8 cellular contexts compared by ENCODE assay signal in genomic region chr19:29645911-29646310, GRCh38. TPM values are rescaled to one million over a fixed set of nuclear protein-coding genes. Genes with fewer than 3 reads are reported as not detected.
DNase-seq lines count a peak whose midpoint lies in the region; ATAC-seq and TF ChIP-seq lines count a peak whose summit lies in the region.

No MANE protein-coding gene starts in this region.

- H2AFZ ChIP-seq in PC-3 (ENCODE audit: low read length) = peak overlapping the region; percentile 46; the same call in 1 of the 2 replicates
- H2AFZ ChIP-seq in osteoblast (ENCODE audit: low read length) = no peak overlapping the region

- no peak overlapping the region for H3K27ac ChIP-seq in PC-3 (ENCODE audit: low read length)
- H3K27ac ChIP-seq in osteoblast (ENCODE audit: low read depth, low read length) = no peak overlapping the region

- H3K4me3 ChIP-seq in PC-3 (ENCODE audit: low read length) = peak overlapping the region; percentile 29; the same call in 1 of the 2 replicates
- peak overlapping the region; percentile 35 for H3K4me3 ChIP-seq in osteoblast (ENCODE audit: insufficient read depth, low read length)

- no peaks in the 10 kb centered on the region for H3K9me2 ChIP-seq in PC-3 (replicated peaks; ENCODE audit: low read length)

- no peaks in the 10 kb centered on the region for H3K79me2 ChIP-seq in PC-3 (ENCODE audit: low read length)
- no peaks in the 10 kb centered on the region for H3K79me2 ChIP-seq in osteoblast (ENCODE audit: insufficient read depth, low read length)

- no peaks in the 10 kb centered on the region for H3F3A ChIP-seq in PC-3 (ENCODE audit: low read length, unreplicated experiment)

- intact Hi-C loops in PC-3 (cut with micrococcal nuclease) = no loop called here

- H3K36me3 ChIP-seq in PC-3 (ENCODE audit: low read depth, low read length) (no peaks in the 10 kb centered on the region), osteoblast (ENCODE audit: insufficient read depth, low read length) (no peaks in the 10 kb centered on the region)

- no TSS peak for BruUV-seq in PC-3 (replicated peaks; lab: Mats Ljungman, UMichigan)

- H3K27me3 ChIP-seq in PC-3 (ENCODE audit: low read length) = no peaks in the 10 kb centered on the region; the same call in 1 of the 2 replicates
- peaks cover 11% of the 10 kb centered on the region for H3K27me3 ChIP-seq in osteoblast (ENCODE audit: insufficient read depth, low read length)

- H3K4me2 ChIP-seq in PC-3 (ENCODE audit: low read length) = peak overlapping the region; percentile 71
- H3K4me2 ChIP-seq in osteoblast (ENCODE audit: insufficient read depth, low read length) = peak overlapping the region; percentile 67

- H3K4me1 ChIP-seq in PC-3 (ENCODE audit: insufficient read depth, low read length) (peaks cover 10% of the 10 kb centered on the region; the same call in 1 of the 2 replicates), osteoblast (ENCODE audit: insufficient read depth, low read length) (peaks cover 13% of the 10 kb centered on the region)

- POLR2A ChIA-PET in PC-3 (lab: Charles Lee; ENCODE audit: unreplicated experiment) = interaction anchor here (0.8 kb wide), 1 partner anchor 17 kb away, joined by 5 read pairs; no protein-coding TSS in a partner anchor

- peak; percentile 71 for DNase-seq in EH (ENCODE audit: low read depth)
- DNase-seq in PC-3 = peak; percentile 27
- peak; percentile 50 for DNase-seq in dedifferentiated amniotic fluid mesenchymal stem cell (ENCODE audit: extremely low spot score)
- no peak for DNase-seq in osteoblast (ENCODE audit: insufficient read length, low spot score, missing footprints)
- no peak for DNase-seq in stimulated activated CD4-positive, alpha-beta T cell treated with anti-CD3 and anti-CD28 coated beads, Interleukin-4, amount 100 ng/mL, for 24 hours
- DNase-seq in stimulated activated CD4-positive, alpha-beta T cell treated with anti-CD3 and anti-CD28 coated beads, Interleukin-1b, Interleukin-23, amount 100 ng/mL, for 48 hours = no peak

- no peaks in the 10 kb centered on the region for H3K9me3 ChIP-seq in PC-3 (ENCODE audit: low read length)
- no peaks in the 10 kb centered on the region for H3K9me3 ChIP-seq in osteoblast (ENCODE audit: low read depth, low read length)

- CTCF ChIA-PET in PC-3 (lab: Charles Lee) = no interaction called here

- ATAC-seq in PC-3 = peak; percentile 73
- no peak for ATAC-seq in HG02870 (IDR thresholded peaks at IDR 0.05; ENCODE audit: unreplicated experiment)
- no peak for ATAC-seq in GM19324 (IDR thresholded peaks at IDR 0.05; ENCODE audit: low FRiP score, unreplicated experiment)

- H3K9ac ChIP-seq in PC-3 (ENCODE audit: low read length) = no peak overlapping the region

- H4K20me1 ChIP-seq in PC-3 (ENCODE audit: low read length) (no peaks in the 10 kb centered on the region), osteoblast (ENCODE audit: insufficient read depth, low read length) (no peaks in the 10 kb centered on the region)

- TF ChIP-seq CTCF in PC-3 (conservative IDR thresholded peaks at IDR 0.05; ENCODE audit: low read depth, low read length) (no peak), osteoblast (IDR thresholded peaks at IDR 0.05; ENCODE audit: extremely low read depth, low read depth, low read length) (no peak)

RNA-seq across cellular contexts. Expression of gene PLEKHF1, which starts 19.4 kb away (rescaled TPM):
- 15.9 and 19.7 TPM in 2 replicates for total RNA-seq in PC-3 (2014; rRNA removed)
- 86.9 and 106 TPM in 2 replicates for total RNA-seq in osteoblast

RNA-seq across cellular contexts. Expression of gene POP4, which starts 39.8 kb away (rescaled TPM):
- total RNA-seq in PC-3 (2014; rRNA removed) (99.7 and 115 TPM in 2 replicates), osteoblast (59.4 and 61.0 TPM in 2 replicates)

Comparison
In these comparisons a context has a peak if more than half of its experiments do, and no peak if none do; other contexts are left out.
1. DNase-seq: peak in EH (single experiment), PC-3 (single experiment) and dedifferentiated amniotic fluid mesenchymal stem cell (single experiment); none in osteoblast (single experiment), stimulated activated CD4-positive, alpha-beta T cell treated with anti-CD3 and anti-CD28 coated beads, Interleukin-4, amount 100 ng/mL, for 24 hours (single experiment) and stimulated activated CD4-positive, alpha-beta T cell treated with anti-CD3 and anti-CD28 coated beads, Interleukin-1b, Interleukin-23, amount 100 ng/mL, for 48 hours (single experiment).